Comparison of ENCODE assay signal across 1 cellular context in genomic region chr17:82930924-82931695, GRCh38.
TF ChIP-seq lines count a peak whose summit lies in the region.

No MANE protein-coding gene starts in this region.

TF ChIP-seq in IMR-90, 13 proteins besides CTCF, POLR2A, EP300 and RAD21:
- TF ChIP-seq RFX5 (IDR thresholded peaks at IDR 0.05; ENCODE audit: low read depth, low read length) (no peak), MAZ (IDR thresholded peaks at IDR 0.05; ENCODE audit: borderline replicate concordance, low read depth, low read length) (no peak), FOS (IDR thresholded peaks at IDR 0.05; ENCODE audit: low read depth, low read length) (no peak), SMC3 (IDR thresholded peaks at IDR 0.05; ENCODE audit: low read depth, low read length) (no peak), ELK1 (IDR thresholded peaks at IDR 0.05; ENCODE audit: borderline replicate concordance, low read depth, low read length) (no peak), CEBPB (IDR thresholded peaks at IDR 0.05; ENCODE audit: low read depth, low read length) (no peak), NFE2L2 (IDR thresholded peaks at IDR 0.05; ENCODE audit: low read depth, low read length) (no peak), BHLHE40 (IDR thresholded peaks at IDR 0.05; ENCODE audit: low read depth, low read length) (no peak), CHD1 (IDR thresholded peaks at IDR 0.05; ENCODE audit: low read depth, low read length) (no peak), USF2 (IDR thresholded peaks at IDR 0.05; ENCODE audit: low read depth, low read length) (no peak), MXI1 (IDR thresholded peaks at IDR 0.05; ENCODE audit: borderline replicate concordance, low read depth, low read length) (no peak)
